Comparison of ENCODE assay signal across 32 cellular contexts in the genomic region with DNA sequence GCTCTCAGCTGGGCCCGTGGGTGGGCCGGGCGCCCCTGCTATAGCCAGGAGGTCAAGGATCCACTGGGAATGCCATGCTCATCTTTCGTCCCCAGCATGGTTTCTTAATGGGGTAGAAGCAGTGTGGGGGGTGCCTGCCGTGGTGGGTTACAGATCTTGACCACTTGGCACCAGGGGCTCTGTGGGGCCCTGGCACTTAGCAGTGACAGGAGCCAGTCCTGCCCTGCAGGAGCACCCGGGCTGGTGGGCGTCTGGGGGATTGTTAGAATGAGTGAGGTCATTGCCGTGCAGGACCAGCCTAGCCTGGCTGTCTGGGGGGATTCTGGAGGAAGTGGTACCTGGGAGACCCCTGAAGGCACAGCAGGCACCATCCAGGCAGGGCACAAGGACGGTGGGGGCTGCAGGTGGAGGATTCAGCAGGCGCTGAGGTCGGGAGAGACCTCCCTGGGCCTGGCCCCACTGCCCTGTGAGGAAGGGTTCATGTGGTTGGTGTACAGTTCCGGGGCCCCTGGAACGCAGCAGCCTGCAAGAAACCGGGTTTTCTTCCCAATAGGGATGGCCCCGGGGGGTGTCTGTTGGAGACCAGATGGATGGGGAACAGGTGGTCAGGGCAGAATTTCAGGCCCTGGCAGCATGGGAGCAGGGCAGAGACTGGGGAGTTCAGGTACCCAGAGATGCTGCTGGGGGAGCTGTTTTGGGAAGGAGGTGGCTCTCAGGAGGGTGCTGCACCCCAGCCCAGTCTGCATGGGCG. TPM values are rescaled to one million over a fixed set of nuclear protein-coding genes. Genes with fewer than 3 reads are reported as not detected.
"Had no signal": no experiment of that assay in that cellular context is flagged by ENCODE, and none has a peak within 500 bp of the region (broad histone marks: within the 10 kb centered on the region; RNA-seq: fewer than 3 reads in every experiment).

No MANE protein-coding gene starts in this region.

- H3K4me3 Mint-ChIP-seq: activated CD8-positive, alpha-beta T cell treated with anti-CD3 and anti-CD28 coated beads, Interleukin-2, amount 10 ng/mL, durations not matched to agents 7 days and 5 days; activated naive CD8-positive, alpha-beta T cell; immature natural killer cell; mesothelial cell of epicardium; natural killer cell had no signal

- H3K4me1 ChIP-seq: foreskin keratinocyte, pancreas had no signal

- H3K27me3 Mint-ChIP-seq: activated naive CD8-positive, alpha-beta T cell had no signal

- H3K9me3 Mint-ChIP-seq: mesothelial cell of epicardium, natural killer cell, T-cell had no signal

- H3K4me3 ChIP-seq: adrenal gland, ascending aorta, left ventricle myocardium inferior, pancreas, sigmoid colon, smooth muscle cell, thyroid gland, upper lobe of right lung had no signal

- H3K27ac ChIP-seq: adrenal gland, ascending aorta, brain microvascular endothelial cell, foreskin keratinocyte, left ventricle myocardium inferior, neutrophil, pancreas, sigmoid colon, thyroid gland, upper lobe of right lung had no signal

- H3K4me1 Mint-ChIP-seq: immature natural killer cell had no signal

- ATAC-seq: activated CD8-positive, alpha-beta T cell treated with anti-CD3 and anti-CD28 coated beads, Interleukin-2, amount 10 ng/mL, durations not matched to agents 7 days and 5 days; foreskin keratinocyte; natural killer cell; pancreas; stimulated activated naive CD8-positive, alpha-beta T cell treated with anti-CD3 and anti-CD28 coated beads, Interleukin-15, Interleukin-2, amounts not matched to agents 100 U/mL and 50 U/mL, for 24 hours; T-cell; upper lobe of right lung had no signal

- DNase-seq: activated CD4-positive, alpha-beta T cell treated with anti-CD3 and anti-CD28 coated beads for 1 hour; activated CD4-positive, alpha-beta T cell treated with anti-CD3 and anti-CD28 coated beads, Interleukin-2, amount 50 U/mL, for 1 hour; activated CD8-positive, alpha-beta T cell treated with anti-CD3 and anti-CD28 coated beads, Interleukin-2, amount 10 ng/mL, durations not matched to agents 7 days and 5 days; activated gamma-delta T cell treated with Interleukin-2 at 50 U/mL for 16 hours; activated T-cell treated with anti-CD3 and anti-CD28 coated beads, Interleukin-2, amount 50 U/mL, for 1 hour; brain microvascular endothelial cell; central memory CD4-positive, alpha-beta T cell; effector memory CD4-positive, alpha-beta T cell; foreskin keratinocyte; immature natural killer cell; kidney glomerular epithelial cell; left ventricle myocardium inferior; natural killer cell; sigmoid colon; stimulated activated CD4-positive, alpha-beta T cell treated with anti-CD3 and anti-CD28 coated beads, Interleukin-4, amount 100 ng/mL, for 1 hour; stimulated activated naive CD8-positive, alpha-beta T cell treated with anti-CD3 and anti-CD28 coated beads, Interleukin-15, Interleukin-2, amounts not matched to agents 100 U/mL and 50 U/mL, for 24 hours; T-cell; thyroid gland; upper lobe of right lung had no signal

- FAIRE-seq: colon, pancreas had no signal

- H3K27ac Mint-ChIP-seq: activated CD8-positive, alpha-beta T cell treated with anti-CD3 and anti-CD28 coated beads, Interleukin-2, amount 10 ng/mL, durations not matched to agents 7 days and 5 days; activated naive CD8-positive, alpha-beta T cell; immature natural killer cell; mesothelial cell of epicardium; natural killer cell had no signal

- H3K36me3 ChIP-seq: adrenal gland, ascending aorta, brain microvascular endothelial cell, left ventricle myocardium inferior, neutrophil, pancreas, sigmoid colon, thyroid gland, upper lobe of right lung had no signal

- H3K36me3 Mint-ChIP-seq: activated naive CD8-positive, alpha-beta T cell; immature natural killer cell; mesothelial cell of epicardium; natural killer cell; T-cell had no signal

- H3K9me3 ChIP-seq: adrenal gland, ascending aorta, left ventricle myocardium inferior, neutrophil, pancreas, sigmoid colon, thyroid gland, upper lobe of right lung had no signal

RNA-seq across cellular contexts. Expression of a gene that starts 4.8 kb away (rescaled TPM):
- total RNA-seq: activated CD8-positive, alpha-beta T cell treated with anti-CD3 and anti-CD28 coated beads, Interleukin-2, amount 10 ng/mL, durations not matched to agents 7 days and 5 days; dermis microvascular lymphatic vessel endothelial cell; foreskin keratinocyte; glomerular endothelial cell; left ventricle myocardium inferior; lung microvascular endothelial cell; natural killer cell; pancreas; sigmoid colon; subcutaneous adipose tissue; upper lobe of right lung had no signal
- polyA plus RNA-seq: foreskin keratinocyte, immature natural killer cell had no signal

RNA-seq across cellular contexts. Expression of a gene that starts 28.8 kb away (rescaled TPM):
- total RNA-seq: activated CD8-positive, alpha-beta T cell treated with anti-CD3 and anti-CD28 coated beads, Interleukin-2, amount 10 ng/mL, durations not matched to agents 7 days and 5 days; adrenal gland; ascending aorta; dermis microvascular lymphatic vessel endothelial cell; foreskin keratinocyte; glomerular endothelial cell; left ventricle myocardium inferior; lung microvascular endothelial cell; mesothelial cell of epicardium; natural killer cell; pancreas; sigmoid colon; smooth muscle cell; subcutaneous adipose tissue; T-cell; thyroid gland; upper lobe of right lung had no signal
- polyA plus RNA-seq: adrenal gland, esophagus, foreskin keratinocyte, immature natural killer cell, pancreas, sigmoid colon, smooth muscle cell had no signal

RNA-seq across cellular contexts. Expression of a gene that starts 49.8 kb away (rescaled TPM):
- total RNA-seq: ascending aorta had no signal
- polyA plus RNA-seq: immature natural killer cell had no signal
